19 cellular contexts compared by ENCODE assay signal in the genomic region with DNA sequence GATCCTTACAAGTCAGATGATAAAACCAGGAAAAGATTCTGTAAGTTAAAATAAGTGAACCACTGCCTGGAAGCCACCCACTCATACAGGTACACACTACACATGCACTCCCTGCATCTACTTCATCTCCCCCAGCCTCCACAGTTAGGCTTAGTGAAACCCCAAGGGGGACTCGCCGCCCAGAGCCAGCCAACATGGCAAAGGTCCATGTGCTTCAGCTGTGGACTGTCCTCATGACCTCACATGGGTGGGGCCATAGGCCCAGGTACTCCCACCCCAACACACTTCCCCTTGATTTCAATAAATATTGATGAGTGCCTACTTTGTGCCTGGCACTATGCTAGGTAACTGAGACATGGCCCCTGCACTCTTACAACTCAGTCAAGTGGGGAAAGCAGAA. TPM values are rescaled to one million over a fixed set of nuclear protein-coding genes. Genes with fewer than 3 reads are reported as not detected.
"Had no signal": no experiment of that assay in that cellular context is flagged by ENCODE, and none has a peak within 500 bp of the region (broad histone marks: within the 10 kb centered on the region; RNA-seq: fewer than 3 reads in every experiment).

No MANE protein-coding gene starts in this region.

- H3K27ac ChIP-seq: epithelial cell of prostate, neural progenitor cell, right lobe of liver, stomach had no signal

- H3K4me3 Mint-ChIP-seq: activated B cell treated with CpG ODN at 0.5 μM for 24 hours; activated CD4-positive, alpha-beta T cell treated with anti-CD3 and anti-CD28 coated beads, Interleukin-2, amount 10 ng/mL, durations not matched to agents 24 days and 14 days; activated CD8-positive, alpha-beta T cell treated with anti-CD3 and anti-CD28 coated beads, Interleukin-2, amount 10 ng/mL, durations not matched to agents 7 days and 5 days; activated naive CD8-positive, alpha-beta T cell; neural progenitor cell had no signal

- H3K9me3 ChIP-seq: right lobe of liver, stomach had no signal

- H3K36me3 Mint-ChIP-seq: activated naive CD8-positive, alpha-beta T cell had no signal

- H3K9me3 Mint-ChIP-seq: activated B cell treated with CpG ODN at 0.5 μM for 24 hours; activated CD4-positive, alpha-beta T cell treated with anti-CD3 and anti-CD28 coated beads, Interleukin-2, amount 10 ng/mL, durations not matched to agents 24 days and 14 days; neural progenitor cell had no signal

- DNase-seq: activated B cell treated with CpG ODN at 0.5 μM for 24 hours; activated CD4-positive, alpha-beta T cell treated with anti-CD3 and anti-CD28 coated beads, Interleukin-2, amount 10 ng/mL, durations not matched to agents 24 days and 14 days; activated CD8-positive, alpha-beta T cell treated with anti-CD3 and anti-CD28 coated beads, Interleukin-2, amount 10 ng/mL, durations not matched to agents 7 days and 5 days; caudate nucleus; foreskin fibroblast; small intestine; stimulated activated CD4-positive, alpha-beta T cell treated with anti-CD3 and anti-CD28 coated beads, Interleukin-15, amount 100 ng/mL, for 24 hours; stimulated activated CD4-positive, alpha-beta T cell treated with anti-CD3 and anti-CD28 coated beads, Interleukin-2, amount 100 ng/mL, for 48 hours; stomach; T-helper 1 cell; T-helper 9 cell; trophoblast cell had no signal

- H3K36me3 ChIP-seq: neural progenitor cell, right lobe of liver had no signal

- H3K4me1 ChIP-seq: stomach had no signal

- H3K27me3 ChIP-seq: dorsolateral prefrontal cortex, neural progenitor cell, right lobe of liver, stomach had no signal

- H3K27ac Mint-ChIP-seq: activated B cell treated with CpG ODN at 0.5 μM for 24 hours; activated CD4-positive, alpha-beta T cell treated with anti-CD3 and anti-CD28 coated beads, Interleukin-2, amount 10 ng/mL, durations not matched to agents 24 days and 14 days; activated CD8-positive, alpha-beta T cell treated with anti-CD3 and anti-CD28 coated beads, Interleukin-2, amount 10 ng/mL, durations not matched to agents 7 days and 5 days; activated naive CD8-positive, alpha-beta T cell; neural progenitor cell had no signal

- H3K4me3 ChIP-seq: dorsolateral prefrontal cortex, lung, neural progenitor cell, right lobe of liver, stomach had no signal

- ATAC-seq: activated CD8-positive, alpha-beta T cell treated with anti-CD3 and anti-CD28 coated beads, Interleukin-2, amount 10 ng/mL, durations not matched to agents 7 days and 5 days; right lobe of liver had no signal

- FAIRE-seq: islet of Langerhans, small intestine had no signal

- H3K27me3 Mint-ChIP-seq: activated B cell treated with CpG ODN at 0.5 μM for 24 hours; activated CD4-positive, alpha-beta T cell treated with anti-CD3 and anti-CD28 coated beads, Interleukin-2, amount 10 ng/mL, durations not matched to agents 24 days and 14 days had no signal

RNA-seq across cellular contexts. Expression of a gene that starts 52.8 kb away (rescaled TPM):
- total RNA-seq: activated B cell treated with CpG ODN at 0.5 μM for 24 hours; activated CD8-positive, alpha-beta T cell treated with anti-CD3 and anti-CD28 coated beads, Interleukin-2, amount 10 ng/mL, durations not matched to agents 7 days and 5 days had no signal
